In the genomic region with DNA sequence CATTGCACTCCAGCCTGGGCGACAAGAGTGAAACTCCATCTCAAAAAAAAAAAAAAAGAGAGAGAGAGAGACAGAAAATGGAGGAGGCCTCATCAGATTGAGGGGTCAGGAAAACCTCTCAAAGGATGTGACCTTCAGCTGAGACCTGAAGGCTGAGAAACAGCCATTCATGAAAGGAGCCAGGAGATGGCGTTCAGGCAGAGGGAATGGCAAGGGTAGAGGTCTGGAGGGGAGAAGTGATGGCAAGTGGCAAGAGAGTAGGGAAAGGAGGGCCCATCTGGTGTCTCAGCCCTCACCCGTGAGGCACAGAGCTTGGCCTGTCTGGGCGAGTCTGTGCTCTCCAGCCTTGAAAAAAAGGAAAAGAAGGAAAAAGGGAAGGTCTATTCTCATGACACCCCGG, we compare ENCODE assay signal across 8 cellular contexts. TPM values are rescaled to one million over a fixed set of nuclear protein-coding genes. Genes with fewer than 3 reads are reported as not detected.
A peak's percentile ranks its signal among the peaks of the same experiment; 100 is the strongest.
DNase-seq lines count a peak whose midpoint lies in the region; ATAC-seq and TF ChIP-seq lines count a peak whose summit lies in the region.

No MANE protein-coding gene starts in this region.

- no peak for TF ChIP-seq POLR2A in uterus (IDR thresholded peaks at IDR 0.05)

- H3K4me3 ChIP-seq in BE2C (ENCODE audit: low read depth, low read length) (no peak overlapping the region), uterus (no peak overlapping the region)

- H3K4me1 ChIP-seq in BE2C, result peaks cover 11% of the 10 kb centered on the region
- no peaks in the 10 kb centered on the region for H3K4me1 ChIP-seq in uterus

- no peaks in the 10 kb centered on the region for H3K36me3 ChIP-seq in BE2C
- no peaks in the 10 kb centered on the region for H3K36me3 ChIP-seq in uterus

- H3K9me3 ChIP-seq in BE2C, result no peaks in the 10 kb centered on the region
- H3K9me3 ChIP-seq in uterus, result no peaks in the 10 kb centered on the region

- no peaks in the 10 kb centered on the region for H3K27me3 ChIP-seq in BE2C
- no peaks in the 10 kb centered on the region for H3K27me3 ChIP-seq in uterus

- intact Hi-C loops in uterus (cut with DNase I; ENCODE audit: low total_unique reads), result loop anchor here (10.0 kb wide), 1 partner anchor 72 kb away; no protein-coding TSS in a partner anchor

- ATAC-seq in left lobe of liver (no peak), GM18519 (IDR thresholded peaks at IDR 0.05; ENCODE audit: low FRiP score, unreplicated experiment) (no peak)

- TF ChIP-seq CTCF in BE2C (IDR thresholded peaks at IDR 0.05; ENCODE audit: low read depth, low read length), result peak; percentile 83
- peak; percentile 8 to 33 (median 30) for TF ChIP-seq CTCF in uterus (IDR thresholded peaks at IDR 0.05)

- no peak overlapping the region for H3K27ac ChIP-seq in uterus

- POLR2A ChIA-PET in HEK293T (lab: Yijun Ruan, JAX), result no interaction called here

- peak; percentile 73 for DNase-seq in BE2C
- DNase-seq in HEK293T (ENCODE audit: extremely low spot score), result peak; percentile 52
- DNase-seq in SK-N-DZ (ENCODE audit: low spot score), result peak; percentile 84
- DNase-seq in globus pallidus (ENCODE audit: low spot score), result peak; percentile 70
- DNase-seq in uterus, result no peak
- DNase-seq in left lobe of liver (ENCODE audit: low spot score), result no peak
- DNase-seq in DMS79 treated with DMSO at 0.1 percent for 48 hours (lab: John Stamatoyannopoulos, UW), result no peak

- CTCF ChIA-PET in HEK293T (lab: Yijun Ruan, JAX), result interaction anchor here (0.6 to 4.5 kb wide), 5 partner anchors 62 to 828 kb away, joined by 3 to 38 read pairs (median 3); no protein-coding TSS in a partner anchor

TF ChIP-seq in HEK293T, 16 proteins besides CTCF, POLR2A, EP300 and RAD21:
- TF ChIP-seq FOXA1 (IDR thresholded peaks at IDR 0.05), result no peak
- no peak for TF ChIP-seq SUZ12 (IDR thresholded peaks at IDR 0.05)
- no peak for TF ChIP-seq L3MBTL2 (conservative IDR thresholded peaks at IDR 0.05)
- TF ChIP-seq FOXM1 (IDR thresholded peaks at IDR 0.05; ENCODE audit: borderline replicate concordance), result no peak
- no peak for TF ChIP-seq TARDBP (IDR thresholded peaks at IDR 0.05)
- TF ChIP-seq ZNF384 (IDR thresholded peaks at IDR 0.05), result no peak
- no peak for TF ChIP-seq ARNT (IDR thresholded peaks at IDR 0.05)
- TF ChIP-seq LEF1 (IDR thresholded peaks at IDR 0.05; ENCODE audit: borderline replicate concordance), result no peak
- TF ChIP-seq BHLHE40 (IDR thresholded peaks at IDR 0.05; ENCODE audit: borderline replicate concordance), result no peak
- TF ChIP-seq, protein P1, sequence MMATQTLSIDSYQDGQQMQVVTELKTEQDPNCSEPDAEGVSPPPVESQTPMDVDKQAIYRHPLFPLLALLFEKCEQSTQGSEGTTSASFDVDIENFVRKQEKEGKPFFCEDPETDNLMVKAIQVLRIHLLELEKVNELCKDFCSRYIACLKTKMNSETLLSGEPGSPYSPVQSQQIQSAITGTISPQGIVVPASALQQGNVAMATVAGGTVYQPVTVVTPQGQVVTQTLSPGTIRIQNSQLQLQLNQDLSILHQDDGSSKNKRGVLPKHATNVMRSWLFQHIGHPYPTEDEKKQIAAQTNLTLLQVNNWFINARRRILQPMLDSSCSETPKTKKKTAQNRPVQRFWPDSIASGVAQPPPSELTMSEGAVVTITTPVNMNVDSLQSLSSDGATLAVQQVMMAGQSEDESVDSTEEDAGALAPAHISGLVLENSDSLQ (IDR thresholded peaks at IDR 0.05), result no peak
- TF ChIP-seq ELF4 (IDR thresholded peaks at IDR 0.05), result no peak
- no peak for TF ChIP-seq NFRKB (IDR thresholded peaks at IDR 0.05)
- no peak for TF ChIP-seq SP1 (IDR thresholded peaks at IDR 0.05)
- TF ChIP-seq FOXK2 (IDR thresholded peaks at IDR 0.05), result no peak
- no peak for TF ChIP-seq HDGF (IDR thresholded peaks at IDR 0.05; ENCODE audit: borderline replicate concordance)
- no peak for TF ChIP-seq CTBP1 (IDR thresholded peaks at IDR 0.05; ENCODE audit: borderline replicate concordance)

RNA-seq across cellular contexts. Expression of a gene that starts 17.0 kb away (rescaled TPM):
- polyA plus RNA-seq in BE2C (2012; ENCODE audit: insufficient read depth, insufficient read length, low read depth), result 6.2 TPM
- 3.2 and 6.5 TPM in 2 replicates for polyA plus RNA-seq in SK-N-DZ (2014; cell fraction: cytosol; rRNA removed)
- polyA plus RNA-seq in SK-N-DZ (2014; cell fraction: nucleus; rRNA removed), result 7.5 and 14.0 TPM in 2 replicates
- total RNA-seq in uterus (10 to 100 TPM in 1 of 4 donors, 1 to 10 TPM in 2, under 1 TPM in 1; under 0.01 to 23.7 (median 4.3) TPM), left lobe of liver (not detected)

RNA-seq across cellular contexts. Expression of a gene that starts 30.2 kb away (rescaled TPM):
- polyA plus RNA-seq in BE2C (2012; ENCODE audit: insufficient read depth, insufficient read length, low read depth), result not detected
- polyA plus RNA-seq in SK-N-DZ (2014; cell fraction: cytosol; rRNA removed), result 2.3 and 3.3 TPM in 2 replicates
- polyA plus RNA-seq in SK-N-DZ (2014; cell fraction: nucleus; rRNA removed), result 0.39 and 1.2 TPM in 2 replicates
- total RNA-seq in uterus, result 10 to 100 TPM in 1 of 4 donors, 1 to 10 TPM in 3; 4.3 to 15.1 (median 5.7) TPM
- total RNA-seq in left lobe of liver, result 0.43 TPM

Comparison
In these comparisons a context has a peak if more than half of its experiments do, and no peak if none do; other contexts are left out.
1. DNase-seq: peak in BE2C (single experiment), HEK293T (single experiment), SK-N-DZ (single experiment) and globus pallidus (single experiment); none in uterus (0 of 2), left lobe of liver (single experiment) and DMS79 treated with DMSO at 0.1 percent for 48 hours (single experiment).